In the genomic region with DNA sequence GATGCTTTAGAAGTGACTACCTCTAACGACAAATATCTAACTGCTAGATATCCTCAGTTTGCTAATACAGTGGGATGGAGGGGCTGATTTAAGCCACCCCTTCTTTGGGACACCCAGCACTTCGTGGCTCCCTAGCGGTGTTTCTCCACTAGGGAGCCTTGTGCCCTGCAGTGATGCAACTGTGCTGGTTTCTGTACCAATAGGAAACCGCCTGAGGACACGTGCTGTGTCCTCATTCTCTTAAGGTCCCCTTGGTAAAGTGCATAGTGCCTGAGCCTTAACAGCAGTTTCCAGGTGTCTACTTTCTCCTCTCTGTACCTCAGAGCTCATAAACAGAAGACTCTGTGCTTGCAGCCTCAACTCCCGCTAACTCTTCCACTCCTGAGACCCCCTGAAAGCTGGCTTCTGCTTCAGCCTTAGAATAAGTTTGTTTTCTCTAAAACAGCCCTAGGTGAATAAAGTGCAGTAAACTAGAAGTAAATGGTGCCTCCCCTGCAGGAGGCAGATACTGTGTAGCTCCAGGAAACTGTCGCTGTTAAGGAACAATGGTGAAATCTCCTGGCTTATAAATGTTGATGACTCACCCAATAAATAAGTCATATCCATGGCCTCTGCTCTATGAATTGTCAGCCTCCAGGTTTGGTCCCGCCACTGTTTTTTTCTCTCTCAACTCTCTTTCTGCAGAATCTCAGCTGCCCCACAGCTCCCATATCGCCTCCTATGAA, we compare ENCODE assay signal across 13 cellular contexts.
A peak's percentile ranks its signal among the peaks of the same experiment; 100 is the strongest.
DNase-seq lines count a peak whose midpoint lies in the region; ATAC-seq, FAIRE-seq and TF ChIP-seq lines count a peak whose summit lies in the region.
"Had no signal": no experiment of that assay in that cellular context is flagged by ENCODE, and none has a peak within 500 bp of the region (broad histone marks: within the 10 kb centered on the region; RNA-seq: fewer than 3 reads in every experiment).

No MANE protein-coding gene starts in this region.

- TF ChIP-seq CTCF in Calu3 (IDR thresholded peaks at IDR 0.05; ENCODE audit: unreplicated experiment) (no peak), WTC11 (IDR thresholded peaks at IDR 0.05) (no peak), HepG2 (CRISPR knock-in tag; IDR thresholded peaks at IDR 0.05) (no peak), thyroid gland (IDR thresholded peaks at IDR 0.05) (no peak), nephron progenitor cell (IDR thresholded peaks at IDR 0.05) (no peak)

- H2AFZ ChIP-seq in HepG2 (ENCODE audit: low read length) = no peak overlapping the region
- H2AFZ ChIP-seq: parathyroid adenoma had no signal

- peak; percentile 31 for ATAC-seq in WTC11
- ATAC-seq in HepG2 = peak; percentile 41; the same call in 1 of the 3 replicates

- FAIRE-seq in HepG2 (lab: Jason Lieb, UNC) = no peak

- H3K36me3 ChIP-seq in HepG2 (replicated peaks in 1 of 2; ENCODE audit: control insufficient read depth in 1 of 2, insufficient read depth in 2 of 2, low read length in 2 of 2) (no peaks in the 10 kb centered on the region), thyroid gland (no peaks in the 10 kb centered on the region)
- H3K36me3 ChIP-seq: SJSA1 had no signal

- H3K9ac ChIP-seq in HepG2 (ENCODE audit: insufficient read depth, low read depth, low read length) = no peak overlapping the region
- H3K9ac ChIP-seq: parathyroid adenoma had no signal

- H3K36me3 Mint-ChIP-seq in Calu3 (ENCODE audit: insufficient read depth, unreplicated experiment) = peaks cover 4% of the 10 kb centered on the region
- H3K36me3 Mint-ChIP-seq in WTC11 = no peaks in the 10 kb centered on the region
- no peaks in the 10 kb centered on the region for H3K36me3 Mint-ChIP-seq in activated CD4-positive, alpha-beta T cell treated with anti-CD3 and anti-CD28 coated beads, Interleukin-2, amount 10 ng/mL, durations not matched to agents 24 days and 14 days (ENCODE audit: low read depth)
- no peaks in the 10 kb centered on the region for H3K36me3 Mint-ChIP-seq in nephron progenitor cell (ENCODE audit: low read depth)

- under 1% methylated on average over 9 of the region's 9 CpGs for WGBS in HepG2 (ENCODE audit: low lambda C conversion rate)
- WGBS in thyroid gland, 2 donors = 82 to 85% methylated on average over 9 of the region's 9 CpGs

- H3K27me3 Mint-ChIP-seq in Calu3 (ENCODE audit: unreplicated experiment) = no peaks in the 10 kb centered on the region
- no peaks in the 10 kb centered on the region for H3K27me3 Mint-ChIP-seq in WTC11 (ENCODE audit: low read depth)
- no peaks in the 10 kb centered on the region for H3K27me3 Mint-ChIP-seq in activated CD4-positive, alpha-beta T cell treated with anti-CD3 and anti-CD28 coated beads, Interleukin-2, amount 10 ng/mL, durations not matched to agents 24 days and 14 days
- peaks cover 5% of the 10 kb centered on the region for H3K27me3 Mint-ChIP-seq in nephron progenitor cell (ENCODE audit: low read depth, poor library complexity)

- H3K4me3 ChIP-seq in HepG2 (replicated peaks in 1 of 3; ENCODE audit: insufficient read depth in 1 of 3, low read depth in 2 of 3, low read length in 3 of 3) (no peak overlapping the region), thyroid gland (replicated peaks in 1 of 3) (no peak overlapping the region)
- H3K4me3 ChIP-seq: SJSA1 had no signal

- H3K4me3 Mint-ChIP-seq in Calu3 (ENCODE audit: low read depth, unreplicated experiment) (peak overlapping the region; percentile 20), WTC11 (no peak overlapping the region), nephron progenitor cell (no peak overlapping the region)
- H3K4me3 Mint-ChIP-seq in activated CD4-positive, alpha-beta T cell treated with anti-CD3 and anti-CD28 coated beads, Interleukin-2, amount 10 ng/mL, durations not matched to agents 24 days and 14 days = no peak overlapping the region

- H4K20me1 ChIP-seq in HepG2 (ENCODE audit: insufficient read depth, low read length) = no peaks in the 10 kb centered on the region

- TF ChIP-seq POLR2A in HepG2 (IDR thresholded peaks at IDR 0.05; ENCODE audit: insufficient read depth in 1 of 2, low read depth in 2 of 2, low read length in 2 of 2) (no peak), thyroid gland (IDR thresholded peaks at IDR 0.05) (no peak)

- DNase-seq in Calu3 = peak; percentile 17
- DNase-seq in LHCN-M2 (ENCODE audit: low read depth) = peak; percentile 66
- no peak for DNase-seq in WTC11 (ENCODE audit: low spot score)
- no peak for DNase-seq in HepG2 (ENCODE audit: low spot score)
- DNase-seq in NCI-H1436 (lab: John Stamatoyannopoulos, UW) = no peak
- no peak for DNase-seq in activated CD4-positive, alpha-beta T cell treated with anti-CD3 and anti-CD28 coated beads, Interleukin-2, amount 10 ng/mL, durations not matched to agents 24 days and 14 days
- DNase-seq in thyroid gland = no peak
- no peak for DNase-seq in nephron progenitor cell
- DNase-seq: activated CD8-positive, alpha-beta memory T cell treated with anti-CD3 and anti-CD28 coated beads, Interleukin-2, amount 50 U/mL, for 48 hours; central memory CD4-positive, alpha-beta T cell; NCI-H1092 treated with DMSO at 0.1 percent for 48 hours had no signal

- H3K9me3 Mint-ChIP-seq in Calu3 (ENCODE audit: low read depth, unreplicated experiment) (no peaks in the 10 kb centered on the region), WTC11 (peaks cover 12% of the 10 kb centered on the region), nephron progenitor cell (peaks cover 1% of the 10 kb centered on the region)
- H3K9me3 Mint-ChIP-seq in activated CD4-positive, alpha-beta T cell treated with anti-CD3 and anti-CD28 coated beads, Interleukin-2, amount 10 ng/mL, durations not matched to agents 24 days and 14 days = peaks cover 13% of the 10 kb centered on the region

- no peak for TF ChIP-seq EP300 in HepG2 (IDR thresholded peaks at IDR 0.05; ENCODE audit: low read depth in 2 of 2, low read length in 2 of 2)
- TF ChIP-seq EP300 in HepG2 (CRISPR knock-in tag; IDR thresholded peaks at IDR 0.05; ENCODE audit: borderline replicate concordance) = no peak

- intact Hi-C loops in Calu3 (cut with micrococcal nuclease; ENCODE audit: unreplicated experiment) (loop anchor here (10.0 kb wide), 1 partner anchor 197 kb away; the partner anchor contains the start of gene PIGK), HepG2 (cut with micrococcal nuclease; ENCODE audit: unreplicated experiment) (no loop called here), thyroid gland (cut with DNase I) (no loop called here)
- intact Hi-C loops in activated CD4-positive, alpha-beta T cell treated with anti-CD3 and anti-CD28 coated beads, Interleukin-2, amount 10 ng/mL, durations not matched to agents 24 days and 14 days (cut with micrococcal nuclease) = no loop called here

- H3K4me2 ChIP-seq in HepG2 (ENCODE audit: low read depth, low read length) = no peak overlapping the region

- BruUV-seq in Calu3 (replicated peaks; lab: Mats Ljungman, UMichigan) = no TSS peak
- BruUV-seq in HepG2 (replicated peaks; lab: Mats Ljungman, UMichigan) = no TSS peak

- peak overlapping the region; percentile 35 for H3K27ac Mint-ChIP-seq in Calu3 (ENCODE audit: unreplicated experiment)
- no peak overlapping the region for H3K27ac Mint-ChIP-seq in WTC11
- H3K27ac Mint-ChIP-seq in activated CD4-positive, alpha-beta T cell treated with anti-CD3 and anti-CD28 coated beads, Interleukin-2, amount 10 ng/mL, durations not matched to agents 24 days and 14 days = no peak overlapping the region
- no peak overlapping the region for H3K27ac Mint-ChIP-seq in nephron progenitor cell

- in situ Hi-C loops in HepG2 (cut with HindIII; ENCODE audit: extremely low pct_ligation_motif_present, low pct_unique_long_range_greater_than_20kb) = no loop called here

- H3K27ac ChIP-seq in HepG2 (ENCODE audit: extremely low read length, insufficient read depth, low read length) (no peak overlapping the region), thyroid gland (no peak overlapping the region)
- H3K27ac ChIP-seq: parathyroid adenoma, SJSA1 had no signal

- POLR2A ChIA-PET in WTC11 (lab: Charles Lee) = no interaction called here
- POLR2A ChIA-PET in HepG2 (lab: Yijun Ruan, JAX) = no interaction called here

- CTCF ChIA-PET in Calu3 (lab: Charles Lee) = no interaction called here
- CTCF ChIA-PET in WTC11 (lab: Charles Lee) = no interaction called here
- CTCF ChIA-PET in HepG2 (lab: Yijun Ruan, JAX; ENCODE audit: low intra/inter-chr PET ratio, low total read pairs) = no interaction called here

- H3K27me3 ChIP-seq in HepG2 (ENCODE audit: control insufficient read depth in 1 of 2, insufficient read depth in 2 of 2, low read length in 2 of 2) (peaks cover 0 to 8% of the 10 kb centered on the region in 2 experiments; a peak in 1 of 5 replicates), thyroid gland (no peaks in the 10 kb centered on the region)
- H3K27me3 ChIP-seq: SJSA1 had no signal

- peaks cover 35% of the 10 kb centered on the region for H3K4me1 Mint-ChIP-seq in Calu3 (ENCODE audit: low read depth, unreplicated experiment)
- peaks cover 19% of the 10 kb centered on the region for H3K4me1 Mint-ChIP-seq in WTC11
- H3K4me1 Mint-ChIP-seq in activated CD4-positive, alpha-beta T cell treated with anti-CD3 and anti-CD28 coated beads, Interleukin-2, amount 10 ng/mL, durations not matched to agents 24 days and 14 days = peaks cover 10% of the 10 kb centered on the region
- peaks cover 33% of the 10 kb centered on the region for H3K4me1 Mint-ChIP-seq in nephron progenitor cell

- H3K9me3 ChIP-seq in HepG2 (ENCODE audit: low read length) (no peaks in the 10 kb centered on the region), thyroid gland (no peaks in the 10 kb centered on the region)
- H3K9me3 ChIP-seq: SJSA1 had no signal

- H3K4me1 ChIP-seq in HepG2 (ENCODE audit: insufficient read depth, low read length) (no peaks in the 10 kb centered on the region), thyroid gland (no peaks in the 10 kb centered on the region)
- H3K4me1 ChIP-seq: parathyroid adenoma had no signal

- TF ChIP-seq RAD21 in HepG2 (CRISPR knock-in tag; IDR thresholded peaks at IDR 0.05) = no peak

- H3K79me2 ChIP-seq in HepG2 (ENCODE audit: insufficient read depth, low read length) = no peaks in the 10 kb centered on the region
- H3K79me2 ChIP-seq: parathyroid adenoma had no signal

TF ChIP-seq in WTC11, 78 proteins besides CTCF, POLR2A, EP300 and RAD21 (continues in another document):
- TF ChIP-seq ZNF671 (CRISPR knock-in tag; IDR thresholded peaks at IDR 0.05) = no peak

TF ChIP-seq in HepG2, 621 proteins besides CTCF, POLR2A, EP300 and RAD21 (continues in another document):
- TF ChIP-seq SOX13 (IDR thresholded peaks at IDR 0.05) = no peak
- TF ChIP-seq SOX13 (CRISPR knock-in tag; conservative IDR thresholded peaks at IDR 0.05 in 1 of 2, IDR thresholded peaks at IDR 0.05 in 1 of 2) = no peak
- TF ChIP-seq MAFF (IDR thresholded peaks at IDR 0.05; ENCODE audit: low read depth, low read length) = no peak
- TF ChIP-seq, protein P1, sequence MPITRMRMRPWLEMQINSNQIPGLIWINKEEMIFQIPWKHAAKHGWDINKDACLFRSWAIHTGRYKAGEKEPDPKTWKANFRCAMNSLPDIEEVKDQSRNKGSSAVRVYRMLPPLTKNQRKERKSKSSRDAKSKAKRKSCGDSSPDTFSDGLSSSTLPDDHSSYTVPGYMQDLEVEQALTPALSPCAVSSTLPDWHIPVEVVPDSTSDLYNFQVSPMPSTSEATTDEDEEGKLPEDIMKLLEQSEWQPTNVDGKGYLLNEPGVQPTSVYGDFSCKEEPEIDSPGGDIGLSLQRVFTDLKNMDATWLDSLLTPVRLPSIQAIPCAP (CRISPR knock-in tag; IDR thresholded peaks at IDR 0.05; ENCODE audit: low read depth) = no peak
- TF ChIP-seq NFIC (IDR thresholded peaks at IDR 0.05; ENCODE audit: low read length) = no peak

Comparison
In these comparisons a context has a peak if more than half of its experiments do, and no peak if none do; other contexts are left out.
1. DNase-seq: peak in Calu3 (single experiment) and LHCN-M2 (single experiment); none in WTC11 (single experiment), HepG2 (single experiment), NCI-H1436 (single experiment), activated CD4-positive, alpha-beta T cell treated with anti-CD3 and anti-CD28 coated beads, Interleukin-2, amount 10 ng/mL, durations not matched to agents 24 days and 14 days (single experiment), thyroid gland (0 of 2) and nephron progenitor cell (single experiment).